In the genomic region with DNA sequence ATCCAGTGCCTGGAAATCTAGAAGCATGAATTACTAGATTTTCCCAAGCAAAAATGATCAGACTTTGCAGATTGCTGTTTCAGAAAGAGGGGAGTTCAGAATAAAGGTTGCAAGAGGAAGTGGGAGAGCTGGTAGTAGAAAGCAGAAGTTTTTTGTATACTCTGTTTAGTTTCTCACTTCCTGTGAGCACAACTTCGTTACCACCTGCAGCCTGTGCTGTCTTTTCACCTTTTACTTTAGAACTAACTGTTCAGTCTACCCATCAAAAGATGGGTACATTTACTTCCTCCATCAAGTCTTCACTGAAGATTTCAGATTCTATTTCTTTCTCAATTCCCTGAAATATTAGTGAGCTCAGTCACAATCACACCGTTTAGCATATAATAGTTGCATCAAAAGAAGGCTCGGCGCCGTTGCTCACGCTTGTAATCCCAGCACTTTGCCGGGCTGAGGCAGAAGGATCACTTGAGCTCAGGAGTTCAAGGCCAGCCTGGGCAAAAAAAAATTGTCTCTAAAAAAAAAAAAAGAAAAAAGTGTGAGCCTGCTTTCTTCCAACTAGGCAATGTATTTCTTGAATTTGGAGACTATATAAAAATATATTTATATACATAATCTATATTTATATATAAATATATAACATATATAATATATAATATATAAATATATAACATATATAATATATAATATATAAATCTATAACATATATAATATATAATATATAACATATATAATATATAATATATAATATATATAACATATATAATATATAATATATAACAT, we compare ENCODE assay signal across 9 cellular contexts. TPM values are rescaled to one million over a fixed set of nuclear protein-coding genes. Genes with fewer than 3 reads are reported as not detected.
DNase-seq lines count a peak whose midpoint lies in the region; ATAC-seq, FAIRE-seq and TF ChIP-seq lines count a peak whose summit lies in the region.
"Had no signal": no experiment of that assay in that cellular context is flagged by ENCODE, and none has a peak within 500 bp of the region (broad histone marks: within the 10 kb centered on the region; RNA-seq: fewer than 3 reads in every experiment).

No MANE protein-coding gene starts in this region.

- peak overlapping the region; percentile 33; the same call in 1 of the 2 replicates for H3K4me3 ChIP-seq in MM.1S (ENCODE audit: low read length)

- peak; percentile 95 for FAIRE-seq in GM18507 (lab: Jason Lieb, UNC)

- H3K27ac ChIP-seq in MM.1S (ENCODE audit: low read length) (peak overlapping the region; percentile 93), epithelial cell of prostate (peak overlapping the region; percentile 84)

- no peaks in the 10 kb centered on the region for H4K20me1 ChIP-seq in MM.1S (ENCODE audit: insufficient read depth, low read length)

- ATAC-seq in GM21737 (IDR thresholded peaks at IDR 0.05; ENCODE audit: unreplicated experiment) = peak; percentile 50
- ATAC-seq in activated CD4-positive, CD25-positive, alpha-beta regulatory T cell treated with anti-CD3 and anti-CD28 coated beads, Interleukin-2, amount 50 U/mL, for 24 hours = no peak

- peaks cover 28% of the 10 kb centered on the region for H3K79me2 ChIP-seq in MM.1S (ENCODE audit: low read length)

- H3K27me3 ChIP-seq in MM.1S (replicated peaks; ENCODE audit: insufficient read depth, low read length) = no peaks in the 10 kb centered on the region

- H3K9ac ChIP-seq in MM.1S (ENCODE audit: low read length) = peak overlapping the region; percentile 53

- TF ChIP-seq CTCF in MM.1S (IDR thresholded peaks at IDR 0.05; ENCODE audit: low read length) = no peak

- H3K4me1 ChIP-seq in MM.1S (ENCODE audit: low read length) = peaks cover 28% of the 10 kb centered on the region

- H3K9me2 ChIP-seq in MM.1S (replicated peaks; ENCODE audit: insufficient read depth, low read length) = no peaks in the 10 kb centered on the region

- DNase-seq in GM18507 (ENCODE audit: extremely low spot score, insufficient read length, low read depth) (peak; percentile 38), MM.1S (peak; percentile 75), epithelial cell of prostate (ENCODE audit: low read depth, low spot score) (no peak), posterior vena cava (ENCODE audit: low spot score) (no peak), globus pallidus (ENCODE audit: low spot score) (no peak)
- no peak for DNase-seq in stimulated activated CD4-positive, alpha-beta T cell treated with anti-CD3 and anti-CD28 coated beads, Interleukin-2, amount 100 ng/mL, for 48 hours
- DNase-seq: IMR-90 had no signal

- H3F3A ChIP-seq in MM.1S (ENCODE audit: insufficient read depth, low read length) = peaks cover 37% of the 10 kb centered on the region

- H3K36me3 ChIP-seq in MM.1S (replicated peaks; ENCODE audit: insufficient read depth, low read length) = no peaks in the 10 kb centered on the region

- intact Hi-C loops in posterior vena cava (cut with DNase I) = no loop called here

- no peaks in the 10 kb centered on the region for H3K9me3 ChIP-seq in MM.1S (replicated peaks; ENCODE audit: insufficient read depth, low read length)

- peak overlapping the region; percentile 75 for H3K4me2 ChIP-seq in MM.1S (ENCODE audit: low read depth, low read length)

- peak overlapping the region; percentile 48; the same call in 1 of the 2 replicates for H2AFZ ChIP-seq in MM.1S (ENCODE audit: low read length)

RNA-seq across cellular contexts. Expression of a gene that starts 1.8 kb away (rescaled TPM):
- total RNA-seq in posterior vena cava = 1 to 10 TPM; 7.2 to 9.9 TPM

RNA-seq across cellular contexts. Expression of a gene that starts 36.1 kb away (rescaled TPM):
- 100 to 1,000 TPM; 756 TPM for total RNA-seq in posterior vena cava

RNA-seq across cellular contexts. Expression of a gene that starts 45.7 kb away (rescaled TPM):
- 10 to 100 TPM; 12.2 to 15.5 TPM for total RNA-seq in posterior vena cava

RNA-seq across cellular contexts. Expression of a gene that starts 56.4 kb away (rescaled TPM):
- 10 to 100 TPM; 21.0 to 21.1 TPM for total RNA-seq in posterior vena cava

Comparison
In these comparisons a context has a peak if more than half of its experiments do, and no peak if none do; other contexts are left out.
1. DNase-seq: peak in GM18507 (single experiment) and MM.1S (single experiment); none in epithelial cell of prostate (single experiment), posterior vena cava (single experiment), globus pallidus (single experiment) and stimulated activated CD4-positive, alpha-beta T cell treated with anti-CD3 and anti-CD28 coated beads, Interleukin-2, amount 100 ng/mL, for 48 hours (0 of 2).